ENCODE assay signal across 11 cellular contexts in the genomic region with DNA sequence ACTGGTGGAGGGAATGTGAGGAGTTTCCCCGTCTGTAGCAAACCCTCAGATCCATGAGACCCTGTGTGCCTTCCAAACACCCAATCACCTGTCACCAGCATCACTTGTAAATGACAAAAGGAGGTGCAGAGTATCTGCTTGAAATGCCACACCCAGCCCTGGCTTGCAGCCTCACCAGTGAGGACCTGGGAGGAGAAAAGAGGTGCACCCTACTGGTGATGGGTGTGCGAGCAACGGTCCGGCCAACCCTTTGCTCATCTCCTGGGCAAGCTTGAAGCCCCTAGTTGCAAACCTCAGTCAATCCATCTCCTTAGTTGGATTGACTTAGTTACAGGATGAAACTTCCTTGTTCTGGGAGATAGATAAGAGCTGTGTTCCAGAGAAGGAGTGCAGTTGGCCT.
A peak's percentile ranks its signal among the peaks of the same experiment; 100 is the strongest.
DNase-seq lines count a peak whose midpoint lies in the region; ATAC-seq, FAIRE-seq and TF ChIP-seq lines count a peak whose summit lies in the region.
"Had no signal": no experiment of that assay in that cellular context is flagged by ENCODE, and none has a peak within 500 bp of the region (broad histone marks: within the 10 kb centered on the region; RNA-seq: fewer than 3 reads in every experiment).

No MANE protein-coding gene starts in this region.

- CTCF ChIA-PET in Caco-2 (lab: Charles Lee) = interaction anchor here (1.9 to 2.7 kb wide), 2 partner anchors 101 to 183 kb away, joined by 8 to 52 read pairs; no protein-coding TSS in a partner anchor
- CTCF ChIA-PET in activated CD8-positive, alpha-beta T cell treated with anti-CD3 and anti-CD28 coated beads for 36 hours (lab: Charles Lee) = interaction anchor here (1.2 to 3.0 kb wide), 8 partner anchors 10 to 189 kb away, joined by 3 to 56 read pairs (median 7); no protein-coding TSS in a partner anchor

- H3K36me3 Mint-ChIP-seq in Caco-2 (ENCODE audit: insufficient read depth, unreplicated experiment) = no peaks in the 10 kb centered on the region
- no peaks in the 10 kb centered on the region for H3K36me3 Mint-ChIP-seq in activated CD8-positive, alpha-beta T cell treated with anti-CD3 and anti-CD28 coated beads for 36 hours (ENCODE audit: low read depth)

- H3K9me3 ChIP-seq in Caco-2 = no peaks in the 10 kb centered on the region

- H3K9me3 Mint-ChIP-seq in Caco-2 (ENCODE audit: unreplicated experiment) = no peaks in the 10 kb centered on the region
- no peaks in the 10 kb centered on the region for H3K9me3 Mint-ChIP-seq in activated CD8-positive, alpha-beta T cell treated with anti-CD3 and anti-CD28 coated beads for 36 hours

- peak; percentile 83 for ATAC-seq in GM18868 (IDR thresholded peaks at IDR 0.05; ENCODE audit: unreplicated experiment)
- peak; percentile 51 for ATAC-seq in HG03280 (IDR thresholded peaks at IDR 0.05; ENCODE audit: unreplicated experiment)
- peak; percentile 56 for ATAC-seq in activated CD8-positive, alpha-beta T cell treated with anti-CD3 and anti-CD28 coated beads for 36 hours

- no peaks in the 10 kb centered on the region for H3K4me1 ChIP-seq in Caco-2

- H3K27me3 Mint-ChIP-seq in Caco-2 (ENCODE audit: insufficient read depth, unreplicated experiment) = no peaks in the 10 kb centered on the region
- no peaks in the 10 kb centered on the region for H3K27me3 Mint-ChIP-seq in activated CD8-positive, alpha-beta T cell treated with anti-CD3 and anti-CD28 coated beads for 36 hours

- H3K4me3 ChIP-seq in Caco-2 (ENCODE audit: low read depth, low read length) = no peak overlapping the region

- H3K27me3 ChIP-seq in Caco-2 (replicated peaks; ENCODE audit: control insufficient read depth, insufficient read depth, low read length) = no peaks in the 10 kb centered on the region

- DNase-seq in Caco-2 = peak; percentile 46 to 51
- peak; percentile 48 for DNase-seq in activated CD8-positive, alpha-beta T cell treated with anti-CD3 and anti-CD28 coated beads for 36 hours
- DNase-seq in urothelium cell line (ENCODE audit: low spot score) = no peak
- DNase-seq in cardiac septum (ENCODE audit: low spot score) = no peak
- DNase-seq in midbrain (lab: John Stamatoyannopoulos, UW) = no peak
- DNase-seq in activated effector memory CD4-positive, alpha-beta T cell treated with Interleukin-2 at 50 U/mL for 16 hours = no peak
- DNase-seq: EL; stimulated activated CD4-positive, alpha-beta T cell treated with anti-CD3 and anti-CD28 coated beads, Interleukin-4, amount 100 ng/mL, for 1 hour had no signal

- H3K27ac Mint-ChIP-seq in Caco-2 (ENCODE audit: unreplicated experiment) = no peak overlapping the region
- no peak overlapping the region for H3K27ac Mint-ChIP-seq in activated CD8-positive, alpha-beta T cell treated with anti-CD3 and anti-CD28 coated beads for 36 hours

- BruUV-seq in Caco-2 (replicated peaks; lab: Mats Ljungman, UMichigan) = no TSS peak

- no peak for FAIRE-seq in urothelium cell line (lab: Jason Lieb, UNC)
- FAIRE-seq: endothelial cell of umbilical vein had no signal

- H3K4me1 Mint-ChIP-seq in Caco-2 (ENCODE audit: low read depth, unreplicated experiment) = no peaks in the 10 kb centered on the region
- peaks cover 4% of the 10 kb centered on the region for H3K4me1 Mint-ChIP-seq in activated CD8-positive, alpha-beta T cell treated with anti-CD3 and anti-CD28 coated beads for 36 hours (ENCODE audit: low read depth)

- intact Hi-C loops in Caco-2 (cut with micrococcal nuclease; ENCODE audit: unreplicated experiment) (no loop called here), cardiac septum (cut with DNase I) (no loop called here)
- intact Hi-C loops in activated CD8-positive, alpha-beta T cell treated with anti-CD3 and anti-CD28 coated beads for 36 hours (cut with micrococcal nuclease) = no loop called here

- POLR2A ChIA-PET in Caco-2 (lab: Charles Lee) = no interaction called here
- POLR2A ChIA-PET in activated CD8-positive, alpha-beta T cell treated with anti-CD3 and anti-CD28 coated beads for 36 hours (lab: Charles Lee) = interaction anchor here (1.8 kb wide), 1 partner anchor 184 kb away, joined by 6 read pairs; no protein-coding TSS in a partner anchor

- peak; percentile 33 to 45 for TF ChIP-seq CTCF in Caco-2 (IDR thresholded peaks at IDR 0.05; ENCODE audit: insufficient read depth in 1 of 2, low read depth in 1 of 2, low read length in 1 of 2, severe bottlenecking in 1 of 2, unreplicated experiment in 1 of 2)
- TF ChIP-seq CTCF in activated CD8-positive, alpha-beta T cell treated with anti-CD3 and anti-CD28 coated beads for 36 hours (IDR thresholded peaks at IDR 0.05) = no peak

- no peaks in the 10 kb centered on the region for H3K36me3 ChIP-seq in Caco-2 (ENCODE audit: control insufficient read depth, insufficient read depth, low read length)

- H3K4me3 Mint-ChIP-seq in Caco-2 (ENCODE audit: unreplicated experiment) = no peak overlapping the region
- H3K4me3 Mint-ChIP-seq in activated CD8-positive, alpha-beta T cell treated with anti-CD3 and anti-CD28 coated beads for 36 hours = no peak overlapping the region

Comparison
In these comparisons a context has a peak if more than half of its experiments do, and no peak if none do; other contexts are left out.
1. DNase-seq: peak in Caco-2 (2 of 2) and activated CD8-positive, alpha-beta T cell treated with anti-CD3 and anti-CD28 coated beads for 36 hours (single experiment); none in urothelium cell line (single experiment), cardiac septum (single experiment), midbrain (single experiment) and activated effector memory CD4-positive, alpha-beta T cell treated with Interleukin-2 at 50 U/mL for 16 hours (single experiment).
2. Peak in every context shown above with its lines, with median percentiles within 50 percentile points of each other: ATAC-seq.